Comparison of ENCODE assay signal across 8 cellular contexts in genomic region chr13:32427852-32428580, GRCh38. TPM values are rescaled to one million over a fixed set of nuclear protein-coding genes. Genes with fewer than 3 reads are reported as not detected.
A peak's percentile ranks its signal among the peaks of the same experiment; 100 is the strongest.
DNase-seq lines count a peak whose midpoint lies in the region; ATAC-seq and TF ChIP-seq lines count a peak whose summit lies in the region.

Gene N4BP2L1 (minus strand): TSS chr13:32428130. CDS start chr13:32428082, 48 bp downstream.

- peaks cover 7% of the 10 kb centered on the region for H3K36me3 Mint-ChIP-seq in glutamatergic neuron (ENCODE audit: unreplicated experiment)

- H3K4me3 ChIP-seq in osteoblast (ENCODE audit: insufficient read depth, low read length) = peak within 1 kb of the TSS; percentile 85

- H3K27ac ChIP-seq in osteoblast (ENCODE audit: low read depth, low read length) = peak within 1 kb of the TSS; percentile 41
- peak within 1 kb of the TSS; percentile 73 for H3K27ac ChIP-seq in temporal lobe (ENCODE audit: low read depth, low read length)

- peaks cover 19% of the 10 kb centered on the region for H3K4me1 ChIP-seq in osteoblast (ENCODE audit: insufficient read depth, low read length)

- peaks cover 7% of the 10 kb centered on the region for H3K4me1 Mint-ChIP-seq in glutamatergic neuron (ENCODE audit: low read depth, unreplicated experiment)

- H4K20me1 ChIP-seq in osteoblast (ENCODE audit: insufficient read depth, low read length) = no peaks in the 10 kb centered on the region

- H3K4me2 ChIP-seq in osteoblast (ENCODE audit: insufficient read depth, low read length) = peak within 1 kb of the TSS; percentile 96

- peak within 1 kb of the TSS; percentile 85 for H2AFZ ChIP-seq in osteoblast (ENCODE audit: low read length)

- ATAC-seq in GM19397 (IDR thresholded peaks at IDR 0.05; ENCODE audit: unreplicated experiment) = peak; percentile 76
- peak; percentile 35 for ATAC-seq in HG03575 (IDR thresholded peaks at IDR 0.05; ENCODE audit: extremely low read depth, insufficient number of reproducible peaks, low FRiP score, unreplicated experiment)

- TF ChIP-seq CTCF in glutamatergic neuron (IDR thresholded peaks at IDR 0.05; ENCODE audit: partially characterized antibody, unreplicated experiment) = no peak
- TF ChIP-seq CTCF in osteoblast (IDR thresholded peaks at IDR 0.05; ENCODE audit: extremely low read depth, low read depth, low read length) = no peak

- DNase-seq in CMK (ENCODE audit: low read depth) = peak; percentile 75
- peak; percentile 76 for DNase-seq in activated gamma-delta T cell treated with Interleukin-2 at 50 U/mL for 16 hours
- DNase-seq in glutamatergic neuron = peak; percentile 27
- DNase-seq in osteoblast (ENCODE audit: insufficient read length, low spot score, missing footprints) = peak; percentile 93

- H3K79me2 ChIP-seq in osteoblast (ENCODE audit: insufficient read depth, low read length) = peaks cover 6% of the 10 kb centered on the region

- H3K27me3 ChIP-seq in osteoblast (ENCODE audit: insufficient read depth, low read length) = no peaks in the 10 kb centered on the region

- peak within 1 kb of the TSS; percentile 89 for H3K4me3 Mint-ChIP-seq in glutamatergic neuron (ENCODE audit: unreplicated experiment)

- H3K27ac Mint-ChIP-seq in glutamatergic neuron (ENCODE audit: unreplicated experiment) = no peak within 1 kb of the TSS

- peaks cover 5% of the 10 kb centered on the region for H3K9me3 Mint-ChIP-seq in glutamatergic neuron (ENCODE audit: unreplicated experiment)

- H3K27me3 Mint-ChIP-seq in glutamatergic neuron (ENCODE audit: unreplicated experiment) = peaks cover 13% of the 10 kb centered on the region

- peaks cover 8% of the 10 kb centered on the region for H3K36me3 ChIP-seq in osteoblast (ENCODE audit: insufficient read depth, low read length)

- no peaks in the 10 kb centered on the region for H3K9me3 ChIP-seq in osteoblast (ENCODE audit: low read depth, low read length)

- peak; percentile 63; the same call in 1 of the 2 replicates for TF ChIP-seq POLR2A in Raji (IDR thresholded peaks at IDR 0.05; ENCODE audit: insufficient read depth, low read depth, low read length)

RNA-seq across cellular contexts. Expression of gene N4BP2L1, which starts in this region (rescaled TPM):
- total RNA-seq in glutamatergic neuron (ENCODE audit: unreplicated experiment) (1.9 TPM), osteoblast (11.2 and 14.4 TPM in 2 replicates), temporal lobe (11.3 TPM)

Comparison
In these comparisons a context has a peak if more than half of its experiments do, and no peak if none do; other contexts are left out.
1. Peak in every context shown above with its lines: DNase-seq, ATAC-seq, H3K4me3 ChIP-seq and H3K27ac ChIP-seq.
2. DNase-seq: peak in every context shown above with its lines; median percentile 93 in osteoblast; 76 in activated gamma-delta T cell treated with Interleukin-2 at 50 U/mL for 16 hours; 75 in CMK; 27 in glutamatergic neuron.